30 cellular contexts compared by ENCODE assay signal in genomic region chr3:155038203-155038554, GRCh38. TPM values are rescaled to one million over a fixed set of nuclear protein-coding genes. Genes with fewer than 3 reads are reported as not detected.
"Had no signal": no experiment of that assay in that cellular context is flagged by ENCODE, and none has a peak within 500 bp of the region (broad histone marks: within the 10 kb centered on the region; RNA-seq: fewer than 3 reads in every experiment).

No MANE protein-coding gene starts in this region.

- ATAC-seq: activated CD8-positive, alpha-beta T cell treated with anti-CD3 and anti-CD28 coated beads, Interleukin-2, amount 10 ng/mL, durations not matched to agents 7 days and 5 days; activated naive CD4-positive, alpha-beta T cell treated with anti-CD3 and anti-CD28 coated beads, Interleukin-2, amount 50 U/mL, for 72 hours; body of pancreas; Panc1 had no signal

- H3K27ac ChIP-seq: adrenal gland, body of pancreas, breast epithelium, SJCRH30, SK-N-MC had no signal

- DNase-seq: activated CD4-positive, alpha-beta T cell treated with anti-CD3 and anti-CD28 coated beads, Interleukin-2, amount 10 ng/mL, durations not matched to agents 24 days and 14 days; activated CD4-positive, alpha-beta T cell treated with anti-CD3 and anti-CD28 coated beads, Interleukin-2, amount 50 U/mL, for 48 hours; activated CD8-positive, alpha-beta T cell treated with anti-CD3 and anti-CD28 coated beads, Interleukin-2, amount 10 ng/mL, durations not matched to agents 7 days and 5 days; activated gamma-delta T cell treated with Interleukin-2 at 50 U/mL for 16 hours; activated naive CD4-positive, alpha-beta T cell treated with anti-CD3 and anti-CD28 coated beads for 36 hours; activated T-cell treated with anti-CD3 and anti-CD28 coated beads, Interleukin-2, amount 50 U/mL, for 24 hours; adrenal gland; body of pancreas; NCI-H1048; NCI-H1105 treated with DMSO at 0.1 percent for 48 hours; NCI-H1436; NCI-H1694; NCI-H1930; NCI-H2081 treated with DMSO at 0.1 percent for 48 hours; NCI-H226; NCI-H446 treated with DMSO at 0.1 percent for 48 hours; NCI-H524; NCI-H69; NCI-H82; SHP77; SJCRH30; T1000 had no signal

- H3K4me3 ChIP-seq: adrenal gland, body of pancreas, breast epithelium, SJCRH30, SK-N-MC had no signal

- FAIRE-seq: astrocyte, TTC549 had no signal

- H3K27me3 ChIP-seq: adrenal gland, body of pancreas, breast epithelium, SJCRH30 had no signal

- H3K9me3 ChIP-seq: adrenal gland, body of pancreas, breast epithelium, SJCRH30 had no signal

- H3K36me3 ChIP-seq: adrenal gland, breast epithelium, SJCRH30 had no signal

- H3K4me1 ChIP-seq: adrenal gland, body of pancreas, breast epithelium had no signal

RNA-seq across cellular contexts. Expression of gene MME, which starts 41.9 kb away (rescaled TPM):
- total RNA-seq: activated CD4-positive, alpha-beta T cell treated with anti-CD3 and anti-CD28 coated beads, Interleukin-2, amount 10 ng/mL, durations not matched to agents 24 days and 14 days; activated CD8-positive, alpha-beta T cell treated with anti-CD3 and anti-CD28 coated beads, Interleukin-2, amount 10 ng/mL, durations not matched to agents 7 days and 5 days; activated naive CD4-positive, alpha-beta T cell treated with anti-CD3 and anti-CD28 coated beads for 36 hours; activated naive CD4-positive, alpha-beta T cell treated with anti-CD3 and anti-CD28 coated beads, Interleukin-2, amount 50 U/mL, for 72 hours; T-helper 1 cell treated with Interleukin-12 subunit alpha and Interleukin-12 subunit beta and Interleukin-4 antibody, amounts not matched to agents 30 ng/mL and 1 ng/mL, for 36 hours; T-helper 2 cell treated with Interferon-gamma antibody and Interleukin-4, amounts not matched to agents 100 ng/mL and 5 ng/mL, for 36 hours had no signal
